Comparison of ENCODE assay signal across 15 cellular contexts in genomic region chr12:93737457-93738198, GRCh38.
DNase-seq lines count a peak whose midpoint lies in the region; ATAC-seq and TF ChIP-seq lines count a peak whose summit lies in the region.
"Had no signal": no experiment of that assay in that cellular context is flagged by ENCODE, and none has a peak within 500 bp of the region (broad histone marks: within the 10 kb centered on the region; RNA-seq: fewer than 3 reads in every experiment).

No MANE protein-coding gene starts in this region.

- in situ Hi-C loops in ACHN (cut with HindIII; ENCODE audit: low pct_ligation_motif_present, low pct_unique_long_range_greater_than_20kb, low sequenced_read_pairs): no loop called here

- CTCF ChIA-PET in MCF 10A (lab: Yijun Ruan, JAX): interaction anchor here (0.6 to 1.2 kb wide), 4 partner anchors 11 to 1670 kb away, joined by 3 to 5 read pairs (median 3); no protein-coding TSS in a partner anchor

- H3K9me3 ChIP-seq in breast epithelium (no peaks in the 10 kb centered on the region), uterus (no peaks in the 10 kb centered on the region)

- H3K27me3 Mint-ChIP-seq in MCF 10A (ENCODE audit: insufficient read depth, unreplicated experiment): no peaks in the 10 kb centered on the region
- H3K27me3 Mint-ChIP-seq: activated naive CD8-positive, alpha-beta T cell treated with anti-CD3 and anti-CD28 coated beads, Interleukin-2, amount 10 ng/mL, durations not matched to agents 7 days and 5 days; CD4-positive, alpha-beta memory T cell had no signal

- BruUV-seq in MCF 10A (replicated peaks; lab: Mats Ljungman, UMichigan): no TSS peak

- intact Hi-C loops in breast epithelium (cut with DNase I; ENCODE audit: low total_unique reads) (no loop called here), MCF 10A (cut with micrococcal nuclease) (no loop called here), left ventricle myocardium superior (cut with micrococcal nuclease) (no loop called here), uterus (cut with DNase I; ENCODE audit: low total_unique reads) (loop anchor here (5.0 kb wide), 1 partner anchor 145 kb away; no protein-coding TSS in a partner anchor)

- H3K4me3 Mint-ChIP-seq in MCF 10A (ENCODE audit: unreplicated experiment): no peak overlapping the region
- H3K4me3 Mint-ChIP-seq: mesothelial cell of epicardium, WTC11 had no signal

- H3K9me3 Mint-ChIP-seq in MCF 10A (ENCODE audit: unreplicated experiment): no peaks in the 10 kb centered on the region
- H3K9me3 Mint-ChIP-seq: mesothelial cell of epicardium, WTC11 had no signal

- H3K27me3 ChIP-seq in breast epithelium (no peaks in the 10 kb centered on the region), rectal smooth muscle tissue (ENCODE audit: control insufficient read depth, insufficient read depth, low read length) (no peaks in the 10 kb centered on the region), uterus (no peaks in the 10 kb centered on the region)

- H3K36me3 Mint-ChIP-seq in MCF 10A (ENCODE audit: insufficient read depth, unreplicated experiment): no peaks in the 10 kb centered on the region
- H3K36me3 Mint-ChIP-seq: mesothelial cell of epicardium, WTC11 had no signal

- TF ChIP-seq POLR2A in breast epithelium (IDR thresholded peaks at IDR 0.05): no peak
- TF ChIP-seq POLR2A in uterus (IDR thresholded peaks at IDR 0.05): no peak

- POLR2A ChIA-PET in MCF 10A (lab: Yijun Ruan, JAX): interaction anchor here (0.5 to 1.1 kb wide), 4 partner anchors 11 to 40 kb away, joined by 3 read pairs; no protein-coding TSS in a partner anchor

- H3K4me1 Mint-ChIP-seq in MCF 10A (ENCODE audit: insufficient read depth, unreplicated experiment): peaks cover 27% of the 10 kb centered on the region

- ATAC-seq in left ventricle myocardium superior: peak; percentile 10
- ATAC-seq: WTC11 had no signal

- no peak for DNase-seq in breast epithelium (ENCODE audit: low spot score in 2 of 2)
- DNase-seq in MCF 10A (ENCODE audit: unreplicated experiment): no peak
- DNase-seq in left ventricle myocardium superior: no peak
- peak in 1 of 2 donors; percentile 44 for DNase-seq in uterus
- DNase-seq in ACHN: no peak
- no peak for DNase-seq in GM10266 (ENCODE audit: extremely low spot score)
- no peak for DNase-seq in DMS114 treated with DMSO at 0.1 percent for 48 hours (lab: John Stamatoyannopoulos, UW; ENCODE audit: unreplicated experiment)
- DNase-seq: activated naive CD8-positive, alpha-beta T cell treated with anti-CD3 and anti-CD28 coated beads, Interleukin-2, amount 10 ng/mL, durations not matched to agents 7 days and 5 days; CD4-positive, alpha-beta memory T cell; cerebellar nuclear complex; NCI-H1436 had no signal

- H3K4me3 ChIP-seq in breast epithelium (peak overlapping the region in 1 of 3 donors; percentile 27), rectal smooth muscle tissue (ENCODE audit: low read length) (peak overlapping the region; percentile 1), uterus (peak overlapping the region in 1 of 2 donors; percentile 24)

- H3K9ac ChIP-seq in rectal smooth muscle tissue (ENCODE audit: low read length): no peak overlapping the region

- TF ChIP-seq CTCF in breast epithelium (IDR thresholded peaks at IDR 0.05) (no peak), MCF 10A (IDR thresholded peaks at IDR 0.05; ENCODE audit: unreplicated experiment) (no peak), uterus (IDR thresholded peaks at IDR 0.05) (no peak), GM10266 (IDR thresholded peaks at IDR 0.05; ENCODE audit: control insufficient read depth, insufficient read depth, low read depth, missing control alignments) (no peak)

- H3K4me1 ChIP-seq in breast epithelium (no peaks in the 10 kb centered on the region), rectal smooth muscle tissue (ENCODE audit: control insufficient read depth, insufficient read depth, low read length) (peaks cover 20% of the 10 kb centered on the region), uterus (peaks cover 0 to 3% of the 10 kb centered on the region in 2 donors)

- H3K36me3 ChIP-seq in breast epithelium: no peaks in the 10 kb centered on the region
- no peaks in the 10 kb centered on the region for H3K36me3 ChIP-seq in rectal smooth muscle tissue (ENCODE audit: control insufficient read depth, insufficient read depth, low read length)
- no peaks in the 10 kb centered on the region for H3K36me3 ChIP-seq in uterus

- peak overlapping the region; percentile 76 to 93 for H3K27ac ChIP-seq in breast epithelium
- peak overlapping the region; percentile 86 for H3K27ac ChIP-seq in rectal smooth muscle tissue (ENCODE audit: low read depth, low read length)
- H3K27ac ChIP-seq in uterus: peak overlapping the region; percentile 93 to 99
- H3K27ac ChIP-seq: epithelial cell of prostate had no signal

- no peak overlapping the region for H3K27ac Mint-ChIP-seq in MCF 10A (ENCODE audit: low read depth, unreplicated experiment)
- H3K27ac Mint-ChIP-seq: activated naive CD8-positive, alpha-beta T cell treated with anti-CD3 and anti-CD28 coated beads, Interleukin-2, amount 10 ng/mL, durations not matched to agents 7 days and 5 days; mesothelial cell of epicardium; WTC11 had no signal
